ENCODE assay signal across 25 cellular contexts in genomic region chr10:47115322-47115721, GRCh38.
"Had no signal": no experiment of that assay in that cellular context is flagged by ENCODE, and none has a peak within 500 bp of the region (broad histone marks: within the 10 kb centered on the region; RNA-seq: fewer than 3 reads in every experiment).

No MANE protein-coding gene starts in this region.

- H3K36me3 ChIP-seq: left ventricle myocardium inferior, ovary, prostate gland, suprapubic skin, thoracic aorta, tibial artery, uterus had no signal

- H3K4me3 Mint-ChIP-seq: immature natural killer cell; memory B cell; naive thymus-derived CD4-positive, alpha-beta T cell; natural killer cell treated with Interleukin-12 subunit alpha and Interleukin-12 subunit beta and Interleukin-15 and Interleukin-18, amount 100 ng/mL, for 72 hours; stimulated activated naive CD8-positive, alpha-beta T cell treated with anti-CD3 and anti-CD28 coated beads, Interleukin-15, Interleukin-2, amounts not matched to agents 100 ng/mL and 50 ng/mL, for 24 hours had no signal

- H3K9me3 Mint-ChIP-seq: memory B cell; natural killer cell treated with Interleukin-12 subunit alpha and Interleukin-12 subunit beta and Interleukin-15 and Interleukin-18, amount 100 ng/mL, for 72 hours; stimulated activated naive CD8-positive, alpha-beta T cell treated with anti-CD3 and anti-CD28 coated beads, Interleukin-15, Interleukin-2, amounts not matched to agents 100 ng/mL and 50 ng/mL, for 24 hours had no signal

- H3K4me1 ChIP-seq: left ventricle myocardium inferior, prostate gland, suprapubic skin had no signal

- H3K9me3 ChIP-seq: left ventricle myocardium inferior, mucosa of descending colon, ovary, prostate gland, suprapubic skin, thoracic aorta, tibial artery, uterus had no signal

- DNase-seq: hypothalamus; immature natural killer cell; left ventricle myocardium inferior; midbrain; mucosa of descending colon; naive thymus-derived CD4-positive, alpha-beta T cell; ovary; retina; right cardiac atrium; stimulated activated CD4-positive, alpha-beta T cell treated with anti-CD3 and anti-CD28 coated beads, Interleukin-12 subunit alpha, Interleukin-12 subunit beta, amount 100 ng/mL, for 4 hours; stimulated activated CD4-positive, alpha-beta T cell treated with anti-CD3 and anti-CD28 coated beads, Interleukin-15, amount 100 ng/mL, for 24 hours; stimulated activated CD4-positive, alpha-beta T cell treated with anti-CD3 and anti-CD28 coated beads, Interleukin-2, amount 100 ng/mL, for 24 hours; stimulated activated CD4-positive, alpha-beta T cell treated with anti-CD3 and anti-CD28 coated beads, Interleukin-4, amount 100 ng/mL, for 1 hour; stimulated activated naive CD4-positive, alpha-beta T cell; tibial artery; trophoblast cell; uterus had no signal

- H3K27ac Mint-ChIP-seq: immature natural killer cell; memory B cell; naive thymus-derived CD4-positive, alpha-beta T cell; natural killer cell treated with Interleukin-12 subunit alpha and Interleukin-12 subunit beta and Interleukin-15 and Interleukin-18, amount 100 ng/mL, for 72 hours; stimulated activated naive CD8-positive, alpha-beta T cell treated with anti-CD3 and anti-CD28 coated beads, Interleukin-15, Interleukin-2, amounts not matched to agents 100 ng/mL and 50 ng/mL, for 24 hours had no signal

- H3K36me3 Mint-ChIP-seq: immature natural killer cell; memory B cell; naive thymus-derived CD4-positive, alpha-beta T cell; natural killer cell treated with Interleukin-12 subunit alpha and Interleukin-12 subunit beta and Interleukin-15 and Interleukin-18, amount 100 ng/mL, for 72 hours had no signal

- ATAC-seq: mucosa of descending colon; naive thymus-derived CD4-positive, alpha-beta T cell; right cardiac atrium; sciatic nerve had no signal

- H3K27ac ChIP-seq: left ventricle myocardium inferior, ovary, prostate gland, skin epidermis, suprapubic skin, thoracic aorta, tibial artery had no signal

- H3K27me3 Mint-ChIP-seq: stimulated activated naive CD8-positive, alpha-beta T cell treated with anti-CD3 and anti-CD28 coated beads, Interleukin-15, Interleukin-2, amounts not matched to agents 100 ng/mL and 50 ng/mL, for 24 hours had no signal

- H3K4me3 ChIP-seq: left ventricle myocardium inferior, mucosa of descending colon, ovary, prostate gland, skin epidermis, suprapubic skin, thoracic aorta, tibial artery, uterus had no signal

- H3K27me3 ChIP-seq: ovary, suprapubic skin, tibial artery, uterus had no signal
